ENCODE assay signal across 11 cellular contexts in the genomic region with DNA sequence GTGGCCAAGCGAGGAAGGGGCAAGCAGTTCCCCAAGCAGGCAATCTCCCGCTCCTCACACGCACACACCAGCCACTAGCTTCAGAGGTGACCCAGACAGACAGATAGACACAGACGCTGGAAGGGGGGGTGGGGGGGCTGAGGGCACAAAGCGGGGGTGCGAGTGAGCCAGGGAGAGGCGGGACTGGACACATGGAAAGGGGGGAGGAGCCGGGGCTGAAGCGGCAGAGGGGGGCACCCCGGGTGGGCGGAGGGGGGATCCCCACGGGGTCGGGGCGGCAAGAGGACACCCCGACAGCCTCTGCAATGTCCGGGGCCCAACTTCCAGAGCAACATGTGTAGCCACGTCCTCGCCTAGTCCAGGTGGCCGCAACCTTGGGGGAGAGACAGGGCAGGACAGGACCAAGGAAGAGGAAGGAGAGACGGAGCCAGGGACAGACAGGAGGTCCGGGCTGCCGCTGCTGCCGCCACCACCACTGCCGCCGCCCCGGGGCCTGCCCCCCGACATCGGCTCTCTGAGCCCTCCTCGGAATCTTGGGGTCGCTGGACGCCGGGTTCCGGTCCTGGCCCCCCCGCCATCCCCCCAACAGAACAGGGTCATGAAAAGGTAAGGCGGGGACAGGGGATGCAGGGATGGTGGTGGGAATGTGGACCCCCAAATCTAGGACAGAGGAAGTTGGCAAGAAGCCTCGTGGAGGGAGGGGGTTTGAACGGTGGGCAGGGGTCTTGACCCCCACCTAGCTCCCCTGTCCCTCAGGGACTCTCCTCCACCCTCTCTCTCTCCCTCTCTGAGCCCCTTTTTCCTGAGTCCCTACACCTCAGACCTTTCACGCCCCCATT. TPM values are rescaled to one million over a fixed set of nuclear protein-coding genes. Genes with fewer than 3 reads are reported as not detected.
DNase-seq lines count a peak whose midpoint lies in the region; ATAC-seq and TF ChIP-seq lines count a peak whose summit lies in the region.
"Had no signal": no experiment of that assay in that cellular context is flagged by ENCODE, and none has a peak within 500 bp of the region (broad histone marks: within the 10 kb centered on the region; RNA-seq: fewer than 3 reads in every experiment).

No MANE protein-coding gene starts in this region.

- peaks cover 41% of the 10 kb centered on the region for H3K27me3 Mint-ChIP-seq in central memory CD8-positive, alpha-beta T cell

- peak overlapping the region; percentile 80 for H2AFZ ChIP-seq in neural cell (ENCODE audit: low read depth, low read length)

- H3K4me3 Mint-ChIP-seq in central memory CD8-positive, alpha-beta T cell: peak overlapping the region; percentile 39

- peaks cover 64% of the 10 kb centered on the region for H3K4me1 Mint-ChIP-seq in central memory CD8-positive, alpha-beta T cell

- no peak for TF ChIP-seq CTCF in neural cell (IDR thresholded peaks at IDR 0.05; ENCODE audit: poor library complexity, severe bottlenecking)

- no peak for TF ChIP-seq RAD21 in neural cell (conservative IDR thresholded peaks at IDR 0.05)

- DNase-seq in NCI-H146 (lab: John Stamatoyannopoulos, UW) (peak; percentile 37), NCI-H146 treated with DMSO at 0.1 percent for 48 hours (lab: John Stamatoyannopoulos, UW; ENCODE audit: unreplicated experiment) (no peak), M059J (ENCODE audit: low read depth) (peak; percentile 39), G401 (ENCODE audit: low spot score) (no peak), DMS 273 treated with DMSO at 0.1 percent for 48 hours (lab: John Stamatoyannopoulos, UW) (no peak)
- DNase-seq in central memory CD8-positive, alpha-beta T cell (ENCODE audit: low spot score in 2 of 2): no peak
- DNase-seq: stimulated activated CD4-positive, alpha-beta T cell treated with anti-CD3 and anti-CD28 coated beads, Interleukin-12 subunit alpha, Interleukin-12 subunit beta, amount 100 ng/mL, for 4 hours had no signal

- H3K36me3 ChIP-seq in neural cell (ENCODE audit: insufficient read depth, low read length): no peaks in the 10 kb centered on the region
- H3K36me3 ChIP-seq: thoracic aorta had no signal

- TF ChIP-seq EP300 in neural cell (conservative IDR thresholded peaks at IDR 0.05; ENCODE audit: poor library complexity, severe bottlenecking): no peak

- H3K27ac Mint-ChIP-seq in central memory CD8-positive, alpha-beta T cell (ENCODE audit: low read depth): no peak overlapping the region

- peaks cover 21% of the 10 kb centered on the region for H3K79me2 ChIP-seq in neural cell (replicated peaks; ENCODE audit: insufficient read depth, low read length)

- H3K9me2 ChIP-seq in neural cell (ENCODE audit: insufficient read depth, low read length): no peaks in the 10 kb centered on the region

- H4K20me1 ChIP-seq in neural cell (ENCODE audit: insufficient read depth): no peaks in the 10 kb centered on the region

- H3K27ac ChIP-seq in neural cell (ENCODE audit: low read length): peak overlapping the region; percentile 85
- H3K27ac ChIP-seq: thoracic aorta had no signal

- H3K9ac ChIP-seq in neural cell (ENCODE audit: low read length): peak overlapping the region; percentile 95

- H3K4me3 ChIP-seq in neural cell (ENCODE audit: low read length): peak overlapping the region; percentile 94

- H3K9me3 Mint-ChIP-seq in central memory CD8-positive, alpha-beta T cell: peaks cover 4% of the 10 kb centered on the region

- peaks cover 23% of the 10 kb centered on the region for H3K36me3 Mint-ChIP-seq in central memory CD8-positive, alpha-beta T cell (ENCODE audit: insufficient read depth)

- H3F3A ChIP-seq in neural cell (ENCODE audit: insufficient read depth, low read length, poor library complexity, severe bottlenecking): no peaks in the 10 kb centered on the region

- H3K9me3 ChIP-seq in neural cell (ENCODE audit: low read length): no peaks in the 10 kb centered on the region
- H3K9me3 ChIP-seq: thoracic aorta had no signal

- ATAC-seq in central memory CD8-positive, alpha-beta T cell (replicated peaks; ENCODE audit: extremely low read depth, poor library complexity, severe bottlenecking): no peak
- ATAC-seq in HG03097 (IDR thresholded peaks at IDR 0.05; ENCODE audit: low FRiP score, unreplicated experiment): no peak

- in situ Hi-C loops in G401 (cut with HindIII; ENCODE audit: low sequenced_read_pairs): no loop called here

- peak overlapping the region; percentile 86 for H3K4me2 ChIP-seq in neural cell (ENCODE audit: low read length)

- peaks cover 24% of the 10 kb centered on the region for H3K27me3 ChIP-seq in neural cell (ENCODE audit: insufficient read depth, low read depth, low read length)

TF ChIP-seq in neural cell, 6 proteins besides CTCF, POLR2A, EP300 and RAD21:
- no peak for TF ChIP-seq EZH2 (IDR thresholded peaks at IDR 0.05; ENCODE audit: borderline replicate concordance, insufficient read depth, low read length, poor library complexity, severe bottlenecking)
- no peak for TF ChIP-seq POLR2AphosphoS5 (IDR thresholded peaks at IDR 0.05)
- TF ChIP-seq SMC3 (conservative IDR thresholded peaks at IDR 0.05; ENCODE audit: poor library complexity): no peak
- TF ChIP-seq MXI1 (conservative IDR thresholded peaks at IDR 0.05; ENCODE audit: poor library complexity, severe bottlenecking): no peak
- TF ChIP-seq, protein P1, sequence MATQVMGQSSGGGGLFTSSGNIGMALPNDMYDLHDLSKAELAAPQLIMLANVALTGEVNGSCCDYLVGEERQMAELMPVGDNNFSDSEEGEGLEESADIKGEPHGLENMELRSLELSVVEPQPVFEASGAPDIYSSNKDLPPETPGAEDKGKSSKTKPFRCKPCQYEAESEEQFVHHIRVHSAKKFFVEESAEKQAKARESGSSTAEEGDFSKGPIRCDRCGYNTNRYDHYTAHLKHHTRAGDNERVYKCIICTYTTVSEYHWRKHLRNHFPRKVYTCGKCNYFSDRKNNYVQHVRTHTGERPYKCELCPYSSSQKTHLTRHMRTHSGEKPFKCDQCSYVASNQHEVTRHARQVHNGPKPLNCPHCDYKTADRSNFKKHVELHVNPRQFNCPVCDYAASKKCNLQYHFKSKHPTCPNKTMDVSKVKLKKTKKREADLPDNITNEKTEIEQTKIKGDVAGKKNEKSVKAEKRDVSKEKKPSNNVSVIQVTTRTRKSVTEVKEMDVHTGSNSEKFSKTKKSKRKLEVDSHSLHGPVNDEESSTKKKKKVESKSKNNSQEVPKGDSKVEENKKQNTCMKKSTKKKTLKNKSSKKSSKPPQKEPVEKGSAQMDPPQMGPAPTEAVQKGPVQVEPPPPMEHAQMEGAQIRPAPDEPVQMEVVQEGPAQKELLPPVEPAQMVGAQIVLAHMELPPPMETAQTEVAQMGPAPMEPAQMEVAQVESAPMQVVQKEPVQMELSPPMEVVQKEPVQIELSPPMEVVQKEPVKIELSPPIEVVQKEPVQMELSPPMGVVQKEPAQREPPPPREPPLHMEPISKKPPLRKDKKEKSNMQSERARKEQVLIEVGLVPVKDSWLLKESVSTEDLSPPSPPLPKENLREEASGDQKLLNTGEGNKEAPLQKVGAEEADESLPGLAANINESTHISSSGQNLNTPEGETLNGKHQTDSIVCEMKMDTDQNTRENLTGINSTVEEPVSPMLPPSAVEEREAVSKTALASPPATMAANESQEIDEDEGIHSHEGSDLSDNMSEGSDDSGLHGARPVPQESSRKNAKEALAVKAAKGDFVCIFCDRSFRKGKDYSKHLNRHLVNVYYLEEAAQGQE (IDR thresholded peaks at IDR 0.05; ENCODE audit: borderline replicate concordance): no peak
- no peak for TF ChIP-seq TAF1 (IDR thresholded peaks at IDR 0.05; ENCODE audit: low read depth)

RNA-seq across cellular contexts. Expression of a gene that starts 1.1 kb away (rescaled TPM):
- 0.42 and 1.2 TPM in 2 replicates for total RNA-seq in M059J (2014; rRNA removed; shearing (Covaris generic))
- polyA plus RNA-seq in neural cell: 1.8 and 2.8 TPM in 2 replicates
- polyA minus RNA-seq in neural cell: 8.5 and 8.7 TPM in 2 replicates
- total RNA-seq in G401 (2014; rRNA removed; shearing (Covaris generic)): 5.4 and 6.1 TPM in 2 replicates

RNA-seq across cellular contexts. Expression of a gene that starts 3.2 kb away (rescaled TPM):
- 236 and 247 TPM in 2 replicates for total RNA-seq in M059J (2014; rRNA removed; shearing (Covaris generic))
- 42.3 and 46.9 TPM in 2 replicates for polyA plus RNA-seq in neural cell
- polyA minus RNA-seq in neural cell: 31.2 and 41.4 TPM in 2 replicates
- total RNA-seq in G401 (2014; rRNA removed; shearing (Covaris generic)): 137 and 145 TPM in 2 replicates

RNA-seq across cellular contexts. Expression of a gene that starts 30.4 kb away (rescaled TPM):
- total RNA-seq in M059J (2014; rRNA removed; shearing (Covaris generic)): 0.42 TPM in 1 of 2 replicates, not detected in the other
- not detected in 2 replicates for polyA plus RNA-seq in neural cell
- not detected in 2 replicates for polyA minus RNA-seq in neural cell
- total RNA-seq in G401 (2014; rRNA removed; shearing (Covaris generic)): not detected in 2 replicates
- total RNA-seq: liver, thoracic aorta had no signal

RNA-seq across cellular contexts. Expression of a gene that starts 30.8 kb away (rescaled TPM):
- 2.3 and 3.3 TPM in 2 replicates for total RNA-seq in M059J (2014; rRNA removed; shearing (Covaris generic))
- polyA plus RNA-seq in neural cell: 4.2 and 11.7 TPM in 2 replicates
- 8.9 and 17.0 TPM in 2 replicates for polyA minus RNA-seq in neural cell
- total RNA-seq in G401 (2014; rRNA removed; shearing (Covaris generic)): 7.4 and 9.8 TPM in 2 replicates

RNA-seq across cellular contexts. Expression of a gene that starts 51.2 kb away (rescaled TPM):
- total RNA-seq in M059J (2014; rRNA removed; shearing (Covaris generic)): 41.3 and 49.9 TPM in 2 replicates
- polyA plus RNA-seq in neural cell: 10.6 and 11.8 TPM in 2 replicates
- 17.1 and 17.8 TPM in 2 replicates for polyA minus RNA-seq in neural cell
- total RNA-seq in G401 (2014; rRNA removed; shearing (Covaris generic)): 87.9 and 99.8 TPM in 2 replicates

Comparison
In these comparisons a context has a peak if more than half of its experiments do, and no peak if none do; other contexts are left out.
1. DNase-seq: peak in NCI-H146 (single experiment) and M059J (single experiment); none in NCI-H146 treated with DMSO at 0.1 percent for 48 hours (single experiment), central memory CD8-positive, alpha-beta T cell (0 of 2), G401 (single experiment) and DMS 273 treated with DMSO at 0.1 percent for 48 hours (single experiment).